In genomic region chr2:84946204-84947009, GRCh38 we compare ENCODE assay signal across 8 cellular contexts. TPM values are rescaled to one million over a fixed set of nuclear protein-coding genes. Genes with fewer than 3 reads are reported as not detected.
DNase-seq lines count a peak whose midpoint lies in the region; ATAC-seq and TF ChIP-seq lines count a peak whose summit lies in the region.

No MANE protein-coding gene starts in this region.

- H3K27ac Mint-ChIP-seq in T-cell (peak overlapping the region; percentile 88 to 93), natural killer cell (peak overlapping the region; percentile 60 to 77)

- H3K36me3 Mint-ChIP-seq in T-cell = peaks cover 3% of the 10 kb centered on the region
- no peaks in the 10 kb centered on the region for H3K36me3 Mint-ChIP-seq in natural killer cell

- H3K4me3 Mint-ChIP-seq in T-cell (peak overlapping the region; percentile 57 to 68 (median 57)), natural killer cell (peak overlapping the region; percentile 6)

- DNase-seq in AML-193 (lab: John Stamatoyannopoulos, UW) (peak; percentile 79 to 80), T-cell (peak in 27 of 34 experiments; percentile 1 to 52 (median 22)), amniotic epithelial cell (ENCODE audit: low read depth) (peak; percentile 44), natural killer cell (peak; percentile 21), NCI-H1105 (lab: John Stamatoyannopoulos, UW) (no peak), NCI-H1048 (lab: John Stamatoyannopoulos, UW) (no peak)

- no peak for TF ChIP-seq CTCF in natural killer cell (IDR thresholded peaks at IDR 0.05)

- peak; percentile 71 for ATAC-seq in GM19395 (IDR thresholded peaks at IDR 0.05; ENCODE audit: unreplicated experiment)
- peak; percentile 65 for ATAC-seq in HG03439 (IDR thresholded peaks at IDR 0.05; ENCODE audit: unreplicated experiment)
- peak; percentile 84 to 90 (median 85) for ATAC-seq in T-cell (replicated peaks in 1 of 4)
- peak; percentile 81 to 86 (median 82) for ATAC-seq in natural killer cell

- H3K9me3 Mint-ChIP-seq in T-cell (no peaks in the 10 kb centered on the region), natural killer cell (no peaks in the 10 kb centered on the region)

- POLR2A ChIA-PET in T-cell (lab: Charles Lee) = interaction anchor here in 1 of 2 donors (0.6 kb wide), 2 partner anchors 17 to 54 kb away, joined by 3 to 16 read pairs; no protein-coding TSS in a partner anchor

- H3K4me1 Mint-ChIP-seq in T-cell (peaks cover 24 to 44% (median 37%) of the 10 kb centered on the region in 3 donors), natural killer cell (peaks cover 10 to 12% of the 10 kb centered on the region in 2 donors)

- CTCF ChIA-PET in T-cell (lab: Charles Lee) = interaction anchor here (0.5 to 2.8 kb wide), 13 partner anchors 9 to 449 kb away, joined by 3 to 22 read pairs (median 4); partner anchors contain the start of gene TRABD2A (in 1 of the 2)

- H3K27me3 Mint-ChIP-seq in T-cell (no peaks in the 10 kb centered on the region), natural killer cell (ENCODE audit: low read depth in 2 of 2) (no peaks in the 10 kb centered on the region)

- intact Hi-C loops in natural killer cell (cut with micrococcal nuclease) = no loop called here

RNA-seq across cellular contexts. Expression of gene KCMF1, which starts 24.6 kb away (rescaled TPM):
- total RNA-seq in T-cell (10 to 100 TPM; 56.7 to 62.5 (median 60.3) TPM), natural killer cell (10 to 100 TPM; 70.8 to 81.4 (median 77.1) TPM)

RNA-seq across cellular contexts. Expression of gene TMSB10, which starts 41.0 kb away (rescaled TPM):
- total RNA-seq in T-cell (1,000 to 10,000 TPM; 1,423 to 1,890 (median 1,689) TPM), natural killer cell (1,000 to 10,000 TPM; 1,247 to 1,683 (median 1,557) TPM)

Comparison
In these comparisons a context has a peak if more than half of its experiments do, and no peak if none do; other contexts are left out.
1. DNase-seq: peak in AML-193 (2 of 2), T-cell (27 of 34), amniotic epithelial cell (single experiment) and natural killer cell (single experiment); none in NCI-H1105 (single experiment) and NCI-H1048 (single experiment).
2. Peak in every context shown above with its lines, with median percentiles within 50 percentile points of each other: ATAC-seq.